ENCODE assay signal across 29 cellular contexts in the genomic region with DNA sequence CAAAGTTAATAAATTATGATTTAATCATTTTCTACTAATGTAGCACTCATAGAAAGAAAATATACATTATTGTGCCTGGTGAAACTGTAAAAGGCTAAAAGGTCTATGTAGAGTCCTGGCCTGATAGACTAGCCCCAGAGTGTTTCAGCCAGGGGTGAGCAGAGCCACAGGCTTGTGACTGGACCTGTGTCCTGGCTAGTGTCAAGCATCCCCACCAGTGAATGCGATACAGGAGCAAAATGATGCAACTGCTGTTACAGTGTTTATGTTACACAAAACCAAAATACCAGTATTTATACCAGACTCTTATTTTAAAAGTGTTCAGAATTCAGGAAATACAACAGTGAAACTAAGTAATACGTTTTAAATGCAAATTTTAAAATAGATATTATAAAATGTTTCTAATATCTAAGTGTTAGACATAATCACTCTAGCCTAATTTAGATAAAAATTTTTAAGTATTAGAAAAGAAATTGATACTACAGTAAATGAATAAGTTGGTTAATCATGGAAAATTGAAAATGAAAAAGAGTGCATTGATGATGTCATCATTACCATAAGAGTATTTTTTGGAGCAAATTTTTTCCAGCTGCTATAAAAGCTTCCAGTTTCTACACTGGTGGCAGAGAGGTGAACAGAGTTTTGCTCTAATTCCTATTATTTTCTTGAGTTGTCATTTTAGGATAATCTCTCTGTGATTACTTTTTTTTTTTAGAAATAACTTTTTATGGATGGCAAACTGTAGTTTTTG. TPM values are rescaled to one million over a fixed set of nuclear protein-coding genes. Genes with fewer than 3 reads are reported as not detected.
DNase-seq lines count a peak whose midpoint lies in the region; ATAC-seq and TF ChIP-seq lines count a peak whose summit lies in the region.
"Had no signal": no experiment of that assay in that cellular context is flagged by ENCODE, and none has a peak within 500 bp of the region (broad histone marks: within the 10 kb centered on the region; RNA-seq: fewer than 3 reads in every experiment).

No MANE protein-coding gene starts in this region.

- TF ChIP-seq CTCF in WTC11 (IDR thresholded peaks at IDR 0.05) (no peak), fibroblast of pulmonary artery (IDR thresholded peaks at IDR 0.05; ENCODE audit: low read length, missing control alignments) (no peak)

- H2BK12ac ChIP-seq in mesenchymal stem cell (ENCODE audit: low read length in 2 of 2), result no peak overlapping the region

- H3K36me3 Mint-ChIP-seq in WTC11, result peaks cover 13% of the 10 kb centered on the region
- H3K36me3 Mint-ChIP-seq: natural killer cell treated with Interleukin-12 subunit alpha and Interleukin-12 subunit beta and Interleukin-15 and Interleukin-18, amount 100 ng/mL, for 72 hours had no signal

- no peaks in the 10 kb centered on the region for H3K27me3 Mint-ChIP-seq in WTC11 (ENCODE audit: low read depth)
- H3K27me3 Mint-ChIP-seq: natural killer cell treated with Interleukin-12 subunit alpha and Interleukin-12 subunit beta and Interleukin-15 and Interleukin-18, amount 100 ng/mL, for 72 hours; stimulated activated memory B cell treated with anti-CD40 and anti-IgM and Interleukin-4, amounts not matched to agents 10 μg/mL and 1 μg/mL and 100 μg/mL, for 72 hours had no signal

- WGBS in mesenchymal stem cell, result no CpG with 5 or more reads among the region's 2 CpGs

- no peak overlapping the region for H2BK5ac ChIP-seq in mesenchymal stem cell (ENCODE audit: low read depth, low read length, poor library complexity, severe bottlenecking)

- H3K27ac Mint-ChIP-seq in WTC11, result no peak overlapping the region
- H3K27ac Mint-ChIP-seq: activated T-helper 2 cell treated with anti-CD3 and anti-CD28 coated beads, Interferon-gamma antibody, Interleukin-2, Interleukin-4, amounts not matched to agents 10 μg/mL and 5 μg/mL and 100 μg/mL, durations not matched to agents 14 hours and 24 hours and 36 hours; natural killer cell treated with Interleukin-12 subunit alpha and Interleukin-12 subunit beta and Interleukin-15 and Interleukin-18, amount 100 ng/mL, for 72 hours; stimulated activated memory B cell treated with anti-CD40 and anti-IgM and Interleukin-4, amounts not matched to agents 10 μg/mL and 1 μg/mL and 100 μg/mL, for 72 hours had no signal

- H3K27me3 ChIP-seq in mesenchymal stem cell (ENCODE audit: control insufficient read depth in 1 of 2, insufficient read depth in 1 of 2, low read length in 2 of 2), result no peaks in the 10 kb centered on the region
- H3K27me3 ChIP-seq: breast epithelium had no signal

- H3K79me1 ChIP-seq in mesenchymal stem cell (replicated peaks; ENCODE audit: low read length, poor library complexity, severe bottlenecking), result no peaks in the 10 kb centered on the region

- no peak overlapping the region for H3K4me3 Mint-ChIP-seq in WTC11
- H3K4me3 Mint-ChIP-seq: natural killer cell treated with Interleukin-12 subunit alpha and Interleukin-12 subunit beta and Interleukin-15 and Interleukin-18, amount 100 ng/mL, for 72 hours; stimulated activated memory B cell treated with anti-CD40 and anti-IgM and Interleukin-4, amounts not matched to agents 10 μg/mL and 1 μg/mL and 100 μg/mL, for 72 hours had no signal

- H3K27ac ChIP-seq in mesenchymal stem cell (ENCODE audit: low read length, poor library complexity, severe bottlenecking), result peak overlapping the region; percentile 53
- H3K27ac ChIP-seq: breast epithelium, C4-2B, lower lobe of right lung, VCaP had no signal

- no peak overlapping the region for H3K4me3 ChIP-seq in fibroblast of pulmonary artery (replicated peaks; ENCODE audit: low read depth, low read length)
- H3K4me3 ChIP-seq in mesenchymal stem cell (ENCODE audit: insufficient read depth in 1 of 2, low read depth in 1 of 2, low read length in 2 of 2), result no peak overlapping the region
- H3K4me3 ChIP-seq: breast epithelium, lower lobe of right lung, mucosa of descending colon had no signal

- H3K14ac ChIP-seq in mesenchymal stem cell (ENCODE audit: low read length in 2 of 2), result no peak overlapping the region

- no peak overlapping the region for H2BK120ac ChIP-seq in mesenchymal stem cell (ENCODE audit: low read depth, low read length)

- H3K18ac ChIP-seq in mesenchymal stem cell (ENCODE audit: low read depth in 1 of 2, low read length in 2 of 2), result no peak overlapping the region

- no peak overlapping the region for H3K4ac ChIP-seq in mesenchymal stem cell (ENCODE audit: low read depth in 1 of 2, low read length in 2 of 2)

- no peak overlapping the region for H2BK15ac ChIP-seq in mesenchymal stem cell (ENCODE audit: low read depth, poor library complexity, severe bottlenecking)

- no peaks in the 10 kb centered on the region for H3K4me1 Mint-ChIP-seq in WTC11
- H3K4me1 Mint-ChIP-seq: stimulated activated memory B cell treated with anti-CD40 and anti-IgM and Interleukin-4, amounts not matched to agents 10 μg/mL and 1 μg/mL and 100 μg/mL, for 72 hours had no signal

- H3K4me2 ChIP-seq in mesenchymal stem cell (ENCODE audit: low read length, poor library complexity, severe bottlenecking), result peak overlapping the region; percentile 49

- no peak overlapping the region for H3K23ac ChIP-seq in mesenchymal stem cell (ENCODE audit: low read length in 2 of 2)

- CTCF ChIA-PET in WTC11 (lab: Charles Lee), result no interaction called here

- no peak overlapping the region for H3K9ac ChIP-seq in mesenchymal stem cell (ENCODE audit: low read length)

- H4K8ac ChIP-seq in mesenchymal stem cell (ENCODE audit: low read length), result no peak overlapping the region

- H3K9me3 ChIP-seq in mesenchymal stem cell (ENCODE audit: control insufficient read depth, low read length), result no peaks in the 10 kb centered on the region
- H3K9me3 ChIP-seq: lower lobe of right lung, mucosa of descending colon had no signal

- DNase-seq in HuH-7 (ENCODE audit: low spot score) (peak; percentile 28), WTC11 (ENCODE audit: low spot score) (no peak), fibroblast of pulmonary artery (ENCODE audit: low read depth) (peak; percentile 13), mesenchymal stem cell (peak; percentile 82), NCI-H226 (no peak)
- DNase-seq: activated CD4-positive, alpha-beta T cell treated with anti-CD3 and anti-CD28 coated beads for 4 hours; activated naive CD4-positive, alpha-beta T cell treated with anti-CD3 and anti-CD28 coated beads, Interleukin-2, amount 50 U/mL, for 16 hours; effector CD8-positive, alpha-beta T cell; GDM1; head of caudate nucleus; lower lobe of right lung; MM.1S; mucosa of descending colon; NCI-H1417; NCI-H2029; NCI-H526; occipital lobe had no signal

- H3K9me3 Mint-ChIP-seq in WTC11, result peaks cover 28% of the 10 kb centered on the region
- H3K9me3 Mint-ChIP-seq: activated T-helper 2 cell treated with anti-CD3 and anti-CD28 coated beads, Interferon-gamma antibody, Interleukin-2, Interleukin-4, amounts not matched to agents 10 μg/mL and 5 μg/mL and 100 μg/mL, durations not matched to agents 14 hours and 24 hours and 36 hours; natural killer cell treated with Interleukin-12 subunit alpha and Interleukin-12 subunit beta and Interleukin-15 and Interleukin-18, amount 100 ng/mL, for 72 hours had no signal

- H2AK5ac ChIP-seq in mesenchymal stem cell (ENCODE audit: low read length, severe bottlenecking), result no peak overlapping the region

- H4K91ac ChIP-seq in mesenchymal stem cell (ENCODE audit: low read length), result no peak overlapping the region

- POLR2A ChIA-PET in WTC11 (lab: Charles Lee), result no interaction called here

- H2AFZ ChIP-seq in mesenchymal stem cell (ENCODE audit: low read depth, low read length), result no peak overlapping the region

- no peaks in the 10 kb centered on the region for H3K36me3 ChIP-seq in mesenchymal stem cell (ENCODE audit: control insufficient read depth in 1 of 2, insufficient read depth in 2 of 2, low read depth in 1 of 2, low read length in 2 of 2)
- H3K36me3 ChIP-seq: breast epithelium, lower lobe of right lung had no signal

- H3K4me1 ChIP-seq in mesenchymal stem cell (ENCODE audit: control insufficient read depth, insufficient read depth, low read depth, low read length), result peaks cover 2% of the 10 kb centered on the region
- H3K4me1 ChIP-seq: breast epithelium, lower lobe of right lung had no signal

- ATAC-seq in WTC11, result no peak
- no peak for ATAC-seq in GM18858 (IDR thresholded peaks at IDR 0.05; ENCODE audit: unreplicated experiment)
- no peak for ATAC-seq in GM19023 (IDR thresholded peaks at IDR 0.05; ENCODE audit: unreplicated experiment)
- ATAC-seq in HG02884 (IDR thresholded peaks at IDR 0.05; ENCODE audit: unreplicated experiment), result no peak
- ATAC-seq: lower lobe of right lung; mucosa of descending colon; natural killer cell treated with Interleukin-12 subunit alpha and Interleukin-12 subunit beta and Interleukin-15 and Interleukin-18, amount 100 ng/mL, for 72 hours; stimulated activated memory B cell treated with anti-CD40 and anti-IgM and Interleukin-4, amounts not matched to agents 10 μg/mL and 1 μg/mL and 100 μg/mL, for 72 hours had no signal

TF ChIP-seq in WTC11, 78 proteins besides CTCF, POLR2A, EP300 and RAD21:
- TF ChIP-seq GABPB1 (CRISPR knock-in tag; IDR thresholded peaks at IDR 0.05) (peak; percentile 86), FOXK1 (CRISPR knock-in tag; IDR thresholded peaks at IDR 0.05) (no peak)

RNA-seq across cellular contexts. Expression of a gene that starts 6.2 kb away (rescaled TPM):
- not detected in 3 replicates for total RNA-seq in WTC11 (2021)
- polyA plus RNA-seq in mesenchymal stem cell (2013, experiment 1 of 2), result not detected
- not detected for polyA plus RNA-seq in mesenchymal stem cell (2013, experiment 2 of 2)
- total RNA-seq: activated T-helper 2 cell treated with anti-CD3 and anti-CD28 coated beads, Interferon-gamma antibody, Interleukin-2, Interleukin-4, amounts not matched to agents 10 μg/mL and 5 μg/mL and 100 μg/mL, durations not matched to agents 14 hours and 24 hours and 36 hours; breast epithelium; Caco-2; H1; lower lobe of right lung; mucosa of descending colon; natural killer cell treated with Interleukin-12 subunit alpha and Interleukin-12 subunit beta and Interleukin-15 and Interleukin-18, amount 100 ng/mL, for 72 hours; ureter had no signal
- polyA plus RNA-seq: H1 had no signal

Comparison
In these comparisons a context has a peak if more than half of its experiments do, and no peak if none do; other contexts are left out.
1. DNase-seq: peak in HuH-7 (single experiment), fibroblast of pulmonary artery (single experiment) and mesenchymal stem cell (single experiment); none in WTC11 (single experiment) and NCI-H226 (single experiment).